In the genomic region with DNA sequence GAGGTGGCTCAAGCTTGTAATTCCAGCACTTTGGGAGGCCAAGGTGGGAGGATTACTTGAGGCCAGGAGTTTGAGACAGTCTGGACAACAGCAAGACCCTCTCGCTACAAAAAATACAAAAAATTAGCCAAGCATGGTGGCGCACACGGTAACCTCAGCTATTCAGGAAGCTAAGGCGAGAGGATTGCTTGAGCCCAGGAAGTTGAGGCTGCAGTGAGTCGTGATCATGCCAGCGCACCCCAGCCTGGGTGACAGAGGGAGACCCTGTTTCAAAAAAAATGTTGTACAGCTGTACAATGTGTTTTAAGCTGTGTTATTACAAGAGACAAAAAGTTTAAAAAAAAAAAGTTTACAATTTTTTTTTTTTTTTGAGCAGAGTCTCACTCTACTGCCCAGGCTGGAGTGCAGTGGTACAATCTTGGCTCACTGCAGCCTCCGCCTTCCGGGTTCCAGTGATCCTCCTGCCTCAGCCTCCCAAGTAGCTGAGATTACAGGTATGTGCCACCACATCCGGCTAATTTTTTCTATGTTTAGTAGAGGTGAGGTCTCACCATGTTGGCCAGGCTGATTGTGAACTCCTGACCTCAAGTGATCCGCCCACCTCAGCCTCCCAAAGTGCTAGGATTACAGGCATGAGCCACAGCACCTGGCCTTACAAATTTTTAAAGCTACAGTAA, we compare ENCODE assay signal across 5 cellular contexts. TPM values are rescaled to one million over a fixed set of nuclear protein-coding genes. Genes with fewer than 3 reads are reported as not detected.
"Had no signal": no experiment of that assay in that cellular context is flagged by ENCODE, and none has a peak within 500 bp of the region (broad histone marks: within the 10 kb centered on the region; RNA-seq: fewer than 3 reads in every experiment).

No MANE protein-coding gene starts in this region.

RNA-seq across cellular contexts. Expression of a gene that starts 37.3 kb away (rescaled TPM):
- total RNA-seq: left lobe of liver; liver; naive thymus-derived CD8-positive, alpha-beta T cell; psoas muscle had no signal
- polyA plus RNA-seq: mammary epithelial cell; naive thymus-derived CD8-positive, alpha-beta T cell had no signal
